Comparison of ENCODE assay signal across 14 cellular contexts in the genomic region with DNA sequence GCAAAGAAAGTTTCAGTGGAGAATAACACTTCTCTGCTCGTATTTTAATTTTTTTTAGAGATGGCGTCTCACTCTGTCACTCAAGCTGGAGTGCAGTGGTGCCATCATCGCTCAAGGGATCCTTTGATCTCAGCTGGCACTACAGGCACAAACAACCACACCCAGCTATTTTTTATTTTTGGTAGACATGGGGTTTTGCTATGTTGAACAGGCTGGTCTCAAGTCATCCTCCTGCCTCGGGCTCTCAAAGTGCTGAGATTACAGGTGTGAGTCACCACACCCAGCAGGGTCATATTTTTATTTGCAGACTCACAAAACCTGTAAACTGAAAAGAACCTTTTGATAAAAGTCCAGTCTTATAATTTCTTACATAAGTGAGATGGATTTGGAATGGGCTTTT. TPM values are rescaled to one million over a fixed set of nuclear protein-coding genes. Genes with fewer than 3 reads are reported as not detected.
A peak's percentile ranks its signal among the peaks of the same experiment; 100 is the strongest.
DNase-seq lines count a peak whose midpoint lies in the region; ATAC-seq and TF ChIP-seq lines count a peak whose summit lies in the region.
"Had no signal": no experiment of that assay in that cellular context is flagged by ENCODE, and none has a peak within 500 bp of the region (broad histone marks: within the 10 kb centered on the region; RNA-seq: fewer than 3 reads in every experiment).

No MANE protein-coding gene starts in this region.

- H3K4me2 ChIP-seq in fibroblast of lung (ENCODE audit: extremely low read depth, insufficient read depth, low read length) = peak overlapping the region; percentile 3

- H3K9me3 ChIP-seq in fibroblast of lung (ENCODE audit: control insufficient read depth, insufficient read depth, low read depth, low read length) = no peaks in the 10 kb centered on the region
- H3K9me3 ChIP-seq: esophagus squamous epithelium, vagina had no signal

- no peaks in the 10 kb centered on the region for H3K27me3 Mint-ChIP-seq in stimulated activated naive CD8-positive, alpha-beta T cell treated with anti-CD3 and anti-CD28 coated beads, Interleukin-15, Interleukin-2, amounts not matched to agents 100 ng/mL and 50 ng/mL, for 24 hours
- no peaks in the 10 kb centered on the region for H3K27me3 Mint-ChIP-seq in activated T-cell treated with anti-CD3 and anti-CD28 coated beads, Interleukin-2, amount 50 U/mL, for 4 hours (ENCODE audit: low read depth)

- no peak overlapping the region for H3K4me3 ChIP-seq in fibroblast of lung (replicated peaks in 1 of 4; ENCODE audit: control extremely low read depth in 1 of 4, insufficient read depth in 1 of 4, low read depth in 3 of 4, low read length in 4 of 4)
- H3K4me3 ChIP-seq: esophagus squamous epithelium, vagina had no signal

- H3K4me1 Mint-ChIP-seq in stimulated activated naive CD8-positive, alpha-beta T cell treated with anti-CD3 and anti-CD28 coated beads, Interleukin-15, Interleukin-2, amounts not matched to agents 100 ng/mL and 50 ng/mL, for 24 hours (ENCODE audit: low read depth) = peaks cover 63% of the 10 kb centered on the region
- peaks cover 58% of the 10 kb centered on the region for H3K4me1 Mint-ChIP-seq in activated T-cell treated with anti-CD3 and anti-CD28 coated beads, Interleukin-2, amount 50 U/mL, for 4 hours (ENCODE audit: low read depth)

- H3K4me1 ChIP-seq in fibroblast of lung (ENCODE audit: control insufficient read depth, extremely low read depth, insufficient read depth, low read length) = no peaks in the 10 kb centered on the region

- H3K4me3 Mint-ChIP-seq in stimulated activated naive CD8-positive, alpha-beta T cell treated with anti-CD3 and anti-CD28 coated beads, Interleukin-15, Interleukin-2, amounts not matched to agents 100 ng/mL and 50 ng/mL, for 24 hours = peak overlapping the region; percentile 40
- peak overlapping the region; percentile 60 for H3K4me3 Mint-ChIP-seq in activated T-cell treated with anti-CD3 and anti-CD28 coated beads, Interleukin-2, amount 50 U/mL, for 4 hours

- no peaks in the 10 kb centered on the region for H3K9me3 Mint-ChIP-seq in stimulated activated naive CD8-positive, alpha-beta T cell treated with anti-CD3 and anti-CD28 coated beads, Interleukin-15, Interleukin-2, amounts not matched to agents 100 ng/mL and 50 ng/mL, for 24 hours
- no peaks in the 10 kb centered on the region for H3K9me3 Mint-ChIP-seq in activated T-cell treated with anti-CD3 and anti-CD28 coated beads, Interleukin-2, amount 50 U/mL, for 4 hours

- no peak overlapping the region for H3K27ac ChIP-seq in fibroblast of lung (ENCODE audit: insufficient read depth, low read length)
- H3K27ac ChIP-seq: vagina had no signal

- ATAC-seq in stimulated activated naive CD8-positive, alpha-beta T cell treated with anti-CD3 and anti-CD28 coated beads, Interleukin-15, Interleukin-2, amounts not matched to agents 100 U/mL and 50 U/mL, for 24 hours = no peak
- ATAC-seq in activated T-cell treated with anti-CD3 and anti-CD28 coated beads, Interleukin-2, amount 50 U/mL, for 4 hours = no peak
- no peak for ATAC-seq in GM18868 (IDR thresholded peaks at IDR 0.05; ENCODE audit: unreplicated experiment)

- H2AFZ ChIP-seq in fibroblast of lung (ENCODE audit: low read length) = no peak overlapping the region

- no peak overlapping the region for H3K9ac ChIP-seq in fibroblast of lung (ENCODE audit: insufficient read depth, low read length)

- H3K79me2 ChIP-seq in fibroblast of lung (ENCODE audit: control insufficient read depth, insufficient read depth, low read length) = peaks cover 57% of the 10 kb centered on the region

- H3K27me3 ChIP-seq in fibroblast of lung (ENCODE audit: control insufficient read depth, insufficient read depth, low read length) = no peaks in the 10 kb centered on the region
- H3K27me3 ChIP-seq: esophagus squamous epithelium, vagina had no signal

- peaks cover 15% of the 10 kb centered on the region for H3K36me3 Mint-ChIP-seq in stimulated activated naive CD8-positive, alpha-beta T cell treated with anti-CD3 and anti-CD28 coated beads, Interleukin-15, Interleukin-2, amounts not matched to agents 100 ng/mL and 50 ng/mL, for 24 hours (ENCODE audit: low read depth)
- H3K36me3 Mint-ChIP-seq in activated T-cell treated with anti-CD3 and anti-CD28 coated beads, Interleukin-2, amount 50 U/mL, for 4 hours (ENCODE audit: insufficient read depth) = peaks cover 5% of the 10 kb centered on the region

- peak overlapping the region; percentile 27 for H3K27ac Mint-ChIP-seq in stimulated activated naive CD8-positive, alpha-beta T cell treated with anti-CD3 and anti-CD28 coated beads, Interleukin-15, Interleukin-2, amounts not matched to agents 100 ng/mL and 50 ng/mL, for 24 hours

- no peaks in the 10 kb centered on the region for H4K20me1 ChIP-seq in fibroblast of lung (ENCODE audit: control insufficient read depth, extremely low read depth, insufficient read depth, low read length)

- no peaks in the 10 kb centered on the region for H3K36me3 ChIP-seq in fibroblast of lung (ENCODE audit: control insufficient read depth, insufficient read depth, low read length)
- H3K36me3 ChIP-seq: esophagus squamous epithelium, vagina had no signal

- intact Hi-C loops in posterior vena cava (cut with DNase I) = no loop called here

- DNase-seq in stimulated activated naive CD8-positive, alpha-beta T cell treated with anti-CD3 and anti-CD28 coated beads, Interleukin-15, Interleukin-2, amounts not matched to agents 100 U/mL and 50 U/mL, for 24 hours = no peak
- peak; percentile 13 for DNase-seq in activated T-cell treated with anti-CD3 and anti-CD28 coated beads, Interleukin-2, amount 50 U/mL, for 4 hours
- DNase-seq in fibroblast of lung (ENCODE audit: low read depth in 2 of 2) = no peak
- no peak for DNase-seq in posterior vena cava (ENCODE audit: low spot score)
- no peak for DNase-seq in NCI-H1092 (lab: John Stamatoyannopoulos, UW)
- DNase-seq in foreskin melanocyte = no peak
- DNase-seq: esophagus squamous epithelium; islet precursor cell; MM.1S; NK-92 treated with Interleukin-12 subunit alpha and Interleukin-12 subunit beta, amount 100 ng/mL, for 24 hours; nucleus accumbens had no signal

- TF ChIP-seq CTCF in fibroblast of lung (conservative IDR thresholded peaks at IDR 0.05 in 1 of 2, IDR thresholded peaks at IDR 0.05 in 1 of 2; ENCODE audit: low read depth in 1 of 2, low read length in 2 of 2) = no peak

RNA-seq across cellular contexts. Expression of a gene that starts 2.6 kb away (rescaled TPM):
- 10 to 100 TPM; 18.1 to 18.4 (median 18.4) TPM for total RNA-seq in activated T-cell treated with anti-CD3 and anti-CD28 coated beads, Interleukin-2, amount 50 U/mL, for 4 hours
- total RNA-seq in fibroblast of lung (72.9 and 81.1 TPM in 2 replicates), posterior vena cava (100 to 1,000 TPM in 1 of 2 donors, 10 to 100 TPM in 1; 96.6 to 124 TPM)
- polyA plus RNA-seq in fibroblast of lung = 48.6 and 73.2 TPM in 2 replicates
- 30.4 and 46.3 TPM in 2 replicates for polyA plus RNA-seq in fibroblast of lung (2012)
- 26.7 and 36.1 TPM in 2 replicates for polyA minus RNA-seq in fibroblast of lung (ENCODE audit: low replicate concordance)

RNA-seq across cellular contexts. Expression of a gene that starts 2.8 kb away (rescaled TPM):
- total RNA-seq in activated T-cell treated with anti-CD3 and anti-CD28 coated beads, Interleukin-2, amount 50 U/mL, for 4 hours = 10 to 100 TPM; 10.8 to 15.9 (median 11.9) TPM
- total RNA-seq in fibroblast of lung (57.8 and 84.7 TPM in 2 replicates), posterior vena cava (10 to 100 TPM; 11.7 to 18.0 TPM)
- polyA plus RNA-seq in fibroblast of lung = 24.4 and 27.4 TPM in 2 replicates
- polyA plus RNA-seq in fibroblast of lung (2012) = 30.7 and 33.7 TPM in 2 replicates
- polyA minus RNA-seq in fibroblast of lung (ENCODE audit: low replicate concordance) = 18.5 and 20.1 TPM in 2 replicates
